In genomic region chr11:108580043-108580442, GRCh38 we compare ENCODE assay signal across 33 cellular contexts.
"Had no signal": no experiment of that assay in that cellular context is flagged by ENCODE, and none has a peak within 500 bp of the region (broad histone marks: within the 10 kb centered on the region; RNA-seq: fewer than 3 reads in every experiment).

No MANE protein-coding gene starts in this region.

- H3K36me3 ChIP-seq: adrenal gland, ascending aorta, brain microvascular endothelial cell, breast epithelium, cardiac muscle cell had no signal

- ATAC-seq: activated naive CD4-positive, alpha-beta T cell treated with anti-CD3 and anti-CD28 coated beads, Interleukin-2, amount 50 U/mL, for 72 hours; activated naive CD8-positive, alpha-beta T cell treated with anti-CD3 and anti-CD28 coated beads, Interleukin-2, amount 50 U/mL, for 24 hours; activated T-cell treated with anti-CD3 and anti-CD28 coated beads, Interleukin-2, amount 50 U/mL, for 4 hours; activated T-cell treated with anti-CD3 and anti-CD28 coated beads, Interleukin-2, amount 50 U/mL, for 72 hours; activated T-helper 17 cell treated with anti-CD3 and anti-CD28 coated beads, Interleukin-2, amount 50 U/mL, for 72 hours; body of pancreas had no signal

- DNase-seq: activated effector memory CD4-positive, alpha-beta T cell treated with anti-CD3 and anti-CD28 coated beads, Interleukin-2, amount 50 U/mL, for 16 hours; activated effector memory CD4-positive, alpha-beta T cell treated with Interleukin-2 at 50 U/mL for 16 hours; activated gamma-delta T cell; activated gamma-delta T cell treated with Interleukin-2 at 50 U/mL for 16 hours; activated naive CD4-positive, alpha-beta T cell; activated naive CD4-positive, alpha-beta T cell treated with anti-CD3 and anti-CD28 coated beads for 36 hours; activated naive CD4-positive, alpha-beta T cell treated with anti-CD3 and anti-CD28 coated beads, Interleukin-2, amount 10 ng/mL, durations not matched to agents 7 days and 5 days; activated naive CD4-positive, alpha-beta T cell treated with anti-CD3 and anti-CD28 coated beads, Interleukin-2, amount 50 U/mL, for 16 hours; activated naive CD4-positive, alpha-beta T cell treated with Interleukin-2 at 50 U/mL for 16 hours; activated naive CD8-positive, alpha-beta T cell treated with anti-CD3 and anti-CD28 coated beads for 36 hours; activated naive CD8-positive, alpha-beta T cell treated with anti-CD3 and anti-CD28 coated beads, Interleukin-2, amount 10 ng/mL, durations not matched to agents 7 days and 5 days; activated naive CD8-positive, alpha-beta T cell treated with anti-CD3 and anti-CD28 coated beads, Interleukin-2, amount 50 U/mL, for 24 hours; activated T-cell treated with anti-CD3 and anti-CD28 coated beads, Interleukin-2, amount 50 U/mL, for 24 hours; activated T-cell treated with anti-CD3 and anti-CD28 coated beads, Interleukin-2, amount 50 U/mL, for 4 hours; activated T-cell treated with anti-CD3 and anti-CD28 coated beads, Interleukin-2, amount 50 U/mL, for 48 hours; activated T-cell treated with anti-CD3 and anti-CD28 coated beads, Interleukin-2, amount 50 U/mL, for 72 hours; adrenal gland; amniotic stem cell; amygdala; anterior cingulate cortex; aorta; body of pancreas; brain microvascular endothelial cell; caudate nucleus; central memory CD4-positive, alpha-beta T cell; cerebellar nuclear complex had no signal

- H3K27me3 ChIP-seq: adrenal gland, ascending aorta, body of pancreas, brain microvascular endothelial cell, breast epithelium, cardiac muscle cell had no signal

- H3K9me3 ChIP-seq: adrenal gland, ascending aorta, body of pancreas, breast epithelium had no signal

- H3K4me3 ChIP-seq: adrenal gland, ascending aorta, body of pancreas, breast epithelium, cardiac muscle cell had no signal

- H3K4me1 ChIP-seq: adrenal gland, ascending aorta, body of pancreas, breast epithelium had no signal

- H3K27ac ChIP-seq: adrenal gland, ascending aorta, body of pancreas, brain microvascular endothelial cell, breast epithelium, cardiac muscle cell had no signal

- FAIRE-seq: astrocyte, bronchial epithelial cell had no signal
